15 cellular contexts compared by ENCODE assay signal in the genomic region with DNA sequence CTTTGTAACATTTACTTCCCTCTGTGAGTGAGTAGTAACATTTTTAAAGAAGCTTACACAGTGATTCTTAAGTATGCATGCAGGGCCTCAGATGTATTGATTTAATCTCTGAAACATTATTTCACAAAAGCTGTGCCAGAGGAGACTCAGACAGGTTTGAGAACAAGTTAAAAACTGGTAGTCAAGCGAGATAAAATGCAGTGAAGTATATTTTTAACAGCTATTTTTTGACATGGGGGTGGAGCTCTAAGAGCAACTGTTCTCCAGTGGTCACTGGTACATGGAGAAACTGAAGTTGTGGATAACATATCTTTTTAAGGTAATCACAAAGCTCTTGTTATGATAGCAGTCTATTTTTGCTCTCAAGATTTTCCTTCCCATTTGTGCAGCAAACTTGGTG. TPM values are rescaled to one million over a fixed set of nuclear protein-coding genes. Genes with fewer than 3 reads are reported as not detected.
A peak's percentile ranks its signal among the peaks of the same experiment; 100 is the strongest.
DNase-seq lines count a peak whose midpoint lies in the region; ATAC-seq and TF ChIP-seq lines count a peak whose summit lies in the region.
"Had no signal": no experiment of that assay in that cellular context is flagged by ENCODE, and none has a peak within 500 bp of the region (broad histone marks: within the 10 kb centered on the region; RNA-seq: fewer than 3 reads in every experiment).

No MANE protein-coding gene starts in this region.

- H3K27me3 Mint-ChIP-seq in WTC11 (ENCODE audit: low read depth) = no peaks in the 10 kb centered on the region
- no peaks in the 10 kb centered on the region for H3K27me3 Mint-ChIP-seq in CD8-positive, alpha-beta T cell (ENCODE audit: low read depth)
- H3K27me3 Mint-ChIP-seq: activated naive CD8-positive, alpha-beta T cell had no signal

- peaks cover 2% of the 10 kb centered on the region; the same call in 1 of the 2 replicates for H3K36me3 Mint-ChIP-seq in WTC11
- H3K36me3 Mint-ChIP-seq in CD8-positive, alpha-beta T cell = peaks cover 21% of the 10 kb centered on the region

- H2AFZ ChIP-seq in GM23248 (no peak overlapping the region), hepatocyte (no peak overlapping the region), smooth muscle cell (ENCODE audit: low read depth) (no peak overlapping the region)

- POLR2A ChIA-PET in WTC11 (lab: Charles Lee) = no interaction called here
- POLR2A ChIA-PET in CD8-positive, alpha-beta T cell (lab: Charles Lee) = interaction anchor here (0.6 to 1.0 kb wide), 3 partner anchors 17 to 58 kb away, joined by 3 read pairs; no protein-coding TSS in a partner anchor

- peaks cover 39% of the 10 kb centered on the region for H3K4me1 Mint-ChIP-seq in WTC11
- H3K4me1 Mint-ChIP-seq in CD8-positive, alpha-beta T cell (ENCODE audit: low read depth) = peaks cover 49% of the 10 kb centered on the region

- in situ Hi-C loops in GM23248 (cut with MboI) = no loop called here

- H3F3A ChIP-seq in GM23248 (ENCODE audit: insufficient read depth) (peaks cover 19% of the 10 kb centered on the region; the same call in 1 of the 2 replicates), smooth muscle cell (ENCODE audit: low read depth) (peaks cover 8% of the 10 kb centered on the region)

- H3K27ac Mint-ChIP-seq in WTC11 = peak overlapping the region; percentile 7
- no peak overlapping the region for H3K27ac Mint-ChIP-seq in CD8-positive, alpha-beta T cell
- H3K27ac Mint-ChIP-seq: activated naive CD8-positive, alpha-beta T cell; T-helper 2 cell treated with Interferon-gamma antibody and Interleukin-4, amounts not matched to agents 5 μg/mL and 100 μg/mL, for 36 hours had no signal

- no peak overlapping the region for H3K4me3 ChIP-seq in GM23248
- H3K4me3 ChIP-seq in hepatocyte = no peak overlapping the region
- H3K4me3 ChIP-seq in smooth muscle cell = no peak overlapping the region
- no peak overlapping the region for H3K4me3 ChIP-seq in CD8-positive, alpha-beta T cell (ENCODE audit: low read depth, low read length)

- H3K4me2 ChIP-seq in GM23248 (ENCODE audit: unreplicated experiment) (peak overlapping the region; percentile 50), hepatocyte (peak overlapping the region; percentile 5), smooth muscle cell (peak overlapping the region; percentile 37)

- no peaks in the 10 kb centered on the region for H3K9me3 Mint-ChIP-seq in WTC11
- H3K9me3 Mint-ChIP-seq in CD8-positive, alpha-beta T cell = no peaks in the 10 kb centered on the region
- H3K9me3 Mint-ChIP-seq: T-helper 2 cell treated with Interferon-gamma antibody and Interleukin-4, amounts not matched to agents 5 μg/mL and 100 μg/mL, for 36 hours had no signal

- CTCF ChIA-PET in WTC11 (lab: Charles Lee) = interaction anchor here (0.6 to 1.4 kb wide), 2 partner anchors 15 to 28 kb away, joined by 4 to 5 read pairs; no protein-coding TSS in a partner anchor
- CTCF ChIA-PET in CD8-positive, alpha-beta T cell (lab: Charles Lee) = interaction anchor here (0.7 to 1.4 kb wide), 3 partner anchors 59 to 1203 kb away, joined by 3 to 5 read pairs (median 3); no protein-coding TSS in a partner anchor

- H3K27me3 ChIP-seq in GM23248 (replicated peaks; ENCODE audit: insufficient read depth) (no peaks in the 10 kb centered on the region), hepatocyte (no peaks in the 10 kb centered on the region), smooth muscle cell (ENCODE audit: low read depth) (no peaks in the 10 kb centered on the region)
- no peaks in the 10 kb centered on the region for H3K27me3 ChIP-seq in CD8-positive, alpha-beta T cell (ENCODE audit: insufficient read depth, low read length)

- H3K79me2 ChIP-seq in GM23248 (ENCODE audit: insufficient read depth) (peaks cover 100% of the 10 kb centered on the region), hepatocyte (peaks cover 96% of the 10 kb centered on the region), smooth muscle cell (ENCODE audit: low read depth) (peaks cover 100% of the 10 kb centered on the region)

- DNase-seq in GM23248 = no peak
- no peak for DNase-seq in WTC11 (ENCODE audit: low spot score)
- DNase-seq in hepatocyte (ENCODE audit: low spot score) = no peak
- DNase-seq in smooth muscle cell (lab: John Stamatoyannopoulos, UW; ENCODE audit: unreplicated experiment) = no peak
- DNase-seq in CD8-positive, alpha-beta T cell = no peak
- no peak for DNase-seq in SIG-M5 treated with dmso at 0.1 percent for 504 hours (lab: John Stamatoyannopoulos, UW; ENCODE audit: unreplicated experiment)
- DNase-seq: activated CD4-positive, alpha-beta T cell treated with anti-CD3 and anti-CD28 coated beads for 4 hours; caudate nucleus; NCI-H1694; posterior cingulate gyrus; stimulated activated naive CD8-positive, alpha-beta T cell treated with anti-CD3 and anti-CD28 coated beads, Interleukin-15, Interleukin-2, amounts not matched to agents 100 U/mL and 50 U/mL, for 24 hours had no signal

- H3K4me3 Mint-ChIP-seq in WTC11 = no peak overlapping the region
- H3K4me3 Mint-ChIP-seq in CD8-positive, alpha-beta T cell = no peak overlapping the region
- H3K4me3 Mint-ChIP-seq: activated naive CD8-positive, alpha-beta T cell; T-helper 2 cell treated with Interferon-gamma antibody and Interleukin-4, amounts not matched to agents 5 μg/mL and 100 μg/mL, for 36 hours had no signal

- 66 to 76% methylated on average over 1 of the region's 1 CpG for WGBS in GM23248 (ENCODE audit: low coverage in 1 of 2, low lambda C conversion rate in 2 of 2, missing lambda C conversion rate in 2 of 2), 2 experiments
- WGBS in hepatocyte (ENCODE audit: low lambda C conversion rate, missing lambda C conversion rate) = 61% methylated on average over 1 of the region's 1 CpG
- 81% methylated on average over 1 of the region's 1 CpG for WGBS in smooth muscle cell (ENCODE audit: low lambda C conversion rate)

- H3K9ac ChIP-seq in GM23248 (no peak overlapping the region), smooth muscle cell (ENCODE audit: low read depth) (no peak overlapping the region)

- H3K27ac ChIP-seq in GM23248 (no peak overlapping the region), hepatocyte (peak overlapping the region; percentile 17), smooth muscle cell (ENCODE audit: low read depth) (peak overlapping the region; percentile 54)
- no peak overlapping the region for H3K27ac ChIP-seq in CD8-positive, alpha-beta T cell (ENCODE audit: low read depth, low read length)

- 0 out of 2 replicates have a peak, but pooled peaks cover 6% of the 10 kb centered on the region for H3K36me3 ChIP-seq in GM23248 (ENCODE audit: low read depth)
- no peaks in the 10 kb centered on the region for H3K36me3 ChIP-seq in hepatocyte (replicated peaks; ENCODE audit: insufficient read depth, low read depth)
- H3K36me3 ChIP-seq in smooth muscle cell (ENCODE audit: low read depth) = no peaks in the 10 kb centered on the region
- H3K36me3 ChIP-seq in CD8-positive, alpha-beta T cell (ENCODE audit: insufficient read depth, low read length) = no peaks in the 10 kb centered on the region

- H4K20me1 ChIP-seq in GM23248 (ENCODE audit: insufficient read depth) = peaks cover 61% of the 10 kb centered on the region
- H4K20me1 ChIP-seq in hepatocyte (ENCODE audit: insufficient read depth, poor library complexity, severe bottlenecking) = peaks cover 84% of the 10 kb centered on the region
- peaks cover 100% of the 10 kb centered on the region for H4K20me1 ChIP-seq in smooth muscle cell (ENCODE audit: low read depth)

- H3K9me3 ChIP-seq in GM23248 (ENCODE audit: low read depth) (no peaks in the 10 kb centered on the region), hepatocyte (ENCODE audit: low read depth) (no peaks in the 10 kb centered on the region), smooth muscle cell (replicated peaks; ENCODE audit: low read depth) (no peaks in the 10 kb centered on the region)
- no peaks in the 10 kb centered on the region for H3K9me3 ChIP-seq in CD8-positive, alpha-beta T cell (ENCODE audit: low read length)

- intact Hi-C loops in CD8-positive, alpha-beta T cell (cut with DNase I, micrococcal nuclease) = no loop called here

- TF ChIP-seq CTCF in WTC11 (IDR thresholded peaks at IDR 0.05) (no peak), hepatocyte (IDR thresholded peaks at IDR 0.05; ENCODE audit: poor library complexity) (no peak), smooth muscle cell (IDR thresholded peaks at IDR 0.05; ENCODE audit: borderline replicate concordance, insufficient read depth, poor library complexity, severe bottlenecking) (no peak)
- no peak for TF ChIP-seq CTCF in CD8-positive, alpha-beta T cell (IDR thresholded peaks at IDR 0.05)

- H3K4me1 ChIP-seq in GM23248 (ENCODE audit: insufficient read depth) (peaks cover 32% of the 10 kb centered on the region), hepatocyte (ENCODE audit: insufficient read depth) (peaks cover 30% of the 10 kb centered on the region), smooth muscle cell (ENCODE audit: low read depth) (peaks cover 19% of the 10 kb centered on the region)
- H3K4me1 ChIP-seq in CD8-positive, alpha-beta T cell (ENCODE audit: insufficient read depth, low read length) = no peaks in the 10 kb centered on the region

- ATAC-seq in WTC11 = no peak
- no peak for ATAC-seq in CD8-positive, alpha-beta T cell
- ATAC-seq in GM19351 (IDR thresholded peaks at IDR 0.05; ENCODE audit: unreplicated experiment) = no peak
- no peak for ATAC-seq in HG03039 (IDR thresholded peaks at IDR 0.05; ENCODE audit: unreplicated experiment)
- ATAC-seq: stimulated activated naive CD8-positive, alpha-beta T cell treated with anti-CD3 and anti-CD28 coated beads, Interleukin-15, Interleukin-2, amounts not matched to agents 100 U/mL and 50 U/mL, for 24 hours had no signal

- H3K9me2 ChIP-seq in GM23248 (ENCODE audit: insufficient read depth) = no peaks in the 10 kb centered on the region
- no peaks in the 10 kb centered on the region for H3K9me2 ChIP-seq in hepatocyte (replicated peaks; ENCODE audit: insufficient read depth)

TF ChIP-seq in WTC11, 78 proteins besides CTCF, POLR2A, EP300 and RAD21 (continues in another document):
- TF ChIP-seq FOXK1 (CRISPR knock-in tag; IDR thresholded peaks at IDR 0.05) = no peak

RNA-seq across cellular contexts. Expression of a gene that starts 20.4 kb away (rescaled TPM):
- 338 and 360 TPM in 2 replicates for total RNA-seq in GM23248 (2014; rRNA removed; shearing (Covaris generic))
- 610 and 613 TPM in 2 replicates for polyA plus RNA-seq in GM23248 (2016; fragmentation: Nextera tagmentation; extraction: Ambion mirVana)
- total RNA-seq in WTC11 (2021) = 145 to 153 TPM (median 149 TPM) in 3 replicates
- 315 and 342 TPM in 2 replicates for total RNA-seq in hepatocyte
- polyA plus RNA-seq in hepatocyte = 352 and 369 TPM in 2 replicates
- total RNA-seq in smooth muscle cell = 486 and 582 TPM in 2 replicates
- polyA plus RNA-seq in smooth muscle cell = 534 and 559 TPM in 2 replicates
- 10 to 100 TPM; 40.5 to 42.9 TPM for total RNA-seq in CD8-positive, alpha-beta T cell

RNA-seq across cellular contexts. Expression of a gene that starts 59.1 kb away (rescaled TPM):
- total RNA-seq in GM23248 (2014; rRNA removed; shearing (Covaris generic)) = 0.25 and 0.32 TPM in 2 replicates
- polyA plus RNA-seq in GM23248 (2016; fragmentation: Nextera tagmentation; extraction: Ambion mirVana) (0.25 and 0.28 TPM in 2 replicates), hepatocyte (0.12 and 2.3 TPM in 2 replicates), smooth muscle cell (1.3 and 1.6 TPM in 2 replicates)
- total RNA-seq in WTC11 (2021) (1.9 to 3.0 TPM (median 2.7 TPM) in 3 replicates), hepatocyte (2.0 and 2.4 TPM in 2 replicates), smooth muscle cell (0.76 and 1.0 TPM in 2 replicates)
- total RNA-seq in CD8-positive, alpha-beta T cell = under 1 TPM; 0.14 to 0.31 TPM

Comparison
In these comparisons a context has a peak if more than half of its experiments do, and no peak if none do; other contexts are left out.
1. H3K27ac ChIP-seq: peak in hepatocyte (single experiment) and smooth muscle cell (single experiment); none in GM23248 (single experiment) and CD8-positive, alpha-beta T cell (single experiment).
2. Peak in every context shown above with its lines, with median percentiles within 50 percentile points of each other: H3K4me2 ChIP-seq.